In the genomic region with DNA sequence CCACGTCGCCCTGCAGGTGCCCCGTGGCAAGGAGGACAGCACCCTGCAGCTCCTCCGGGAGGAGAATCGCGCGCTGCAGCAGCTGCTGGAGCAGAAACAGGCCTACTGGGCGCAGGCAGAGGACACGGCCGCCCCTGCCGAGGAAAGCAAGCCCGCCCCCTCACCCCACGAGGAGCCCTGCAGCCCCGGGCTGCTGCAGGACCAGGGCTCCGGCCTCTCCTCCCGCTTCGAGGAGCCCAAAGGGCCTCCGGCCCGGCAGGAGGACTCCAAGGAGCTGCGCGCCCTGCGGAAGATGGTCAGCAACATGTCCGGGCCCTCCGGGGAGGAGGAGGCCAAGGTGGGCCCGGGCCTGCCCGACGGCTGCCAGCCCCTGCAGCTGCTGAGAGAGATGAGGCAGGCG, we compare ENCODE assay signal across 20 cellular contexts. TPM values are rescaled to one million over a fixed set of nuclear protein-coding genes. Genes with fewer than 3 reads are reported as not detected.
DNase-seq lines count a peak whose midpoint lies in the region; ATAC-seq, FAIRE-seq and TF ChIP-seq lines count a peak whose summit lies in the region.
"Had no signal": no experiment of that assay in that cellular context is flagged by ENCODE, and none has a peak within 500 bp of the region (broad histone marks: within the 10 kb centered on the region; RNA-seq: fewer than 3 reads in every experiment).

No MANE protein-coding gene starts in this region.

- H4K20me1 ChIP-seq in H1 (replicated peaks in 1 of 2; ENCODE audit: control insufficient read depth in 1 of 2, insufficient read depth in 2 of 2, low read length in 2 of 2), result no peaks in the 10 kb centered on the region
- H4K20me1 ChIP-seq: BLaER1 had no signal

- no peaks in the 10 kb centered on the region for H3K27me3 ChIP-seq in H1 (replicated peaks in 1 of 4; ENCODE audit: control insufficient read depth in 3 of 4, extremely low read depth in 1 of 4, insufficient read depth in 3 of 4, low read length in 3 of 4)
- H3K27me3 ChIP-seq: BLaER1 had no signal

- no peak for TF ChIP-seq POLR2A in H1 (IDR thresholded peaks at IDR 0.05; ENCODE audit: control extremely low read depth in 1 of 2, low read depth in 2 of 2, low read length in 2 of 2)

- H3K4ac ChIP-seq in H1 (replicated peaks; ENCODE audit: insufficient read length, low read depth, low read length), result no peak overlapping the region

- H3K4me3 ChIP-seq in H1 (ENCODE audit: extremely low read depth in 1 of 4, insufficient read depth in 2 of 4, low read depth in 3 of 4, low read length in 4 of 4), result no peak overlapping the region
- H3K4me3 ChIP-seq: BLaER1, GM23248, HAP-1 had no signal

- 0 out of 2 replicates have a peak overlapping the region, but pooled peaks have one; percentile 46 for H2AFZ ChIP-seq in H1 (ENCODE audit: low read length)
- H2AFZ ChIP-seq: GM23248 had no signal

- H3K4me1 Mint-ChIP-seq in stimulated activated naive CD8-positive, alpha-beta T cell treated with anti-CD3 and anti-CD28 coated beads, Interleukin-15, amount 100 ng/mL, for 72 hours, result no peaks in the 10 kb centered on the region
- H3K4me1 Mint-ChIP-seq in stimulated activated memory B cell treated with anti-CD40 and anti-IgM and Interleukin-4, amounts not matched to agents 10 μg/mL and 1 μg/mL and 100 μg/mL, for 72 hours, result no peaks in the 10 kb centered on the region
- H3K4me1 Mint-ChIP-seq: CD14-positive monocyte; CD4-positive, alpha-beta memory T cell had no signal

- no peak overlapping the region for H3K14ac ChIP-seq in H1 (ENCODE audit: insufficient read length)

- TF ChIP-seq EP300 in H1 (IDR thresholded peaks at IDR 0.05; ENCODE audit: borderline replicate concordance in 1 of 2, low read depth in 2 of 2, low read length in 2 of 2), result no peak

- no peak overlapping the region for H2AK5ac ChIP-seq in H1 (ENCODE audit: low read depth, low read length)

- CTCF ChIA-PET in H1 (lab: Charles Lee; ENCODE audit: partially characterized antibody), result interaction anchor here (0.8 to 1.8 kb wide), 7 partner anchors 13 to 205 kb away, joined by 3 to 7 read pairs (median 3); no protein-coding TSS in a partner anchor

- TF ChIP-seq CTCF in H1 (IDR thresholded peaks at IDR 0.05; ENCODE audit: control extremely low read depth in 1 of 3, insufficient read depth in 1 of 3, low read depth in 1 of 3, low read length in 3 of 3), result no peak

- TF ChIP-seq RAD21 in H1 (IDR thresholded peaks at IDR 0.05 in 1 of 2, conservative IDR thresholded peaks at IDR 0.05 in 1 of 2; ENCODE audit: low read depth in 2 of 2, low read length in 2 of 2), result no peak

- H2BK20ac ChIP-seq in H1 (ENCODE audit: low read length), result no peak overlapping the region

- H3K79me2 ChIP-seq in H1 (ENCODE audit: control insufficient read depth in 1 of 2, insufficient read depth in 2 of 2, low read length in 2 of 2), result no peaks in the 10 kb centered on the region

- POLR2A ChIA-PET in H1 (lab: Charles Lee; ENCODE audit: partially characterized antibody), result no interaction called here

- no peak overlapping the region for H3K27ac ChIP-seq in H1 (ENCODE audit: low read depth, low read length)
- H3K27ac ChIP-seq: BLaER1, GM23248, HL-60 had no signal

- WGBS in H1 (ENCODE audit: extremely low coverage in 1 of 2, insufficient coverage in 1 of 2, insufficient read length in 1 of 2, insufficient replicate concordance in 2 of 2, low coverage in 1 of 2, low lambda C conversion rate in 2 of 2, missing lambda C conversion rate in 1 of 2), 2 experiments, result 99% methylated on average over 18 of the region's 28 CpGs; no CpG with 5 or more reads in 1 of the 2 experiments

- no peak overlapping the region for H3K56ac ChIP-seq in H1 (replicated peaks; ENCODE audit: insufficient read length, low read depth, low read length)

- H4K8ac ChIP-seq in H1 (ENCODE audit: extremely low read depth, insufficient read depth, low read length), result peak overlapping the region; percentile 58; the same call in 1 of the 2 replicates

- no peak overlapping the region for H4K91ac ChIP-seq in H1 (replicated peaks; ENCODE audit: insufficient read length, low read length)

- peak; percentile 18 for ATAC-seq in stimulated activated naive CD8-positive, alpha-beta T cell treated with anti-CD3 and anti-CD28 coated beads, Interleukin-15, amount 100 ng/mL, for 72 hours
- no peak for ATAC-seq in stimulated activated naive CD8-positive, alpha-beta T cell treated with anti-CD3 and anti-CD28 coated beads, Interleukin-15, Interleukin-2, amounts not matched to agents 100 U/mL and 50 U/mL, for 24 hours
- peak; percentile 38 for ATAC-seq in stimulated activated memory B cell treated with anti-CD40 and anti-IgM and Interleukin-4, amounts not matched to agents 10 μg/mL and 1 μg/mL and 100 μg/mL, for 72 hours
- ATAC-seq in HG03159 (IDR thresholded peaks at IDR 0.05; ENCODE audit: unreplicated experiment), result no peak
- no peak for ATAC-seq in HG02884 (IDR thresholded peaks at IDR 0.05; ENCODE audit: unreplicated experiment)
- no peak for ATAC-seq in GM21619 (IDR thresholded peaks at IDR 0.05; ENCODE audit: unreplicated experiment)

- no peak overlapping the region for H3K9ac ChIP-seq in H1 (replicated peaks in 1 of 4; ENCODE audit: extremely low read depth in 1 of 4, low read depth in 3 of 4, low read length in 3 of 4)
- H3K9ac ChIP-seq: BLaER1, GM23248 had no signal

- H3K23ac ChIP-seq in H1 (ENCODE audit: insufficient read length), result no peak overlapping the region

- no peak overlapping the region for H2BK120ac ChIP-seq in H1 (replicated peaks; ENCODE audit: low read depth, low read length)

- no peak overlapping the region for H4K5ac ChIP-seq in H1 (ENCODE audit: insufficient read length, low read depth, low read length)

- no peak for FAIRE-seq in H1 (lab: Jason Lieb, UNC)

- no peak overlapping the region for H3K27ac Mint-ChIP-seq in stimulated activated naive CD8-positive, alpha-beta T cell treated with anti-CD3 and anti-CD28 coated beads, Interleukin-15, amount 100 ng/mL, for 72 hours
- H3K27ac Mint-ChIP-seq in stimulated activated memory B cell treated with anti-CD40 and anti-IgM and Interleukin-4, amounts not matched to agents 10 μg/mL and 1 μg/mL and 100 μg/mL, for 72 hours, result no peak overlapping the region
- H3K27ac Mint-ChIP-seq: CD14-positive monocyte; CD4-positive, alpha-beta memory T cell had no signal

- H2BK15ac ChIP-seq in H1 (ENCODE audit: low read length), result no peak overlapping the region

- no peak overlapping the region for H2BK12ac ChIP-seq in H1 (ENCODE audit: low read depth, low read length)

- no peaks in the 10 kb centered on the region; the same call in 1 of the 2 replicates for H3K79me1 ChIP-seq in H1 (ENCODE audit: low read depth, low read length)

- H3K4me2 ChIP-seq in H1 (ENCODE audit: insufficient read depth in 1 of 2, low read depth in 2 of 2, low read length in 2 of 2), result no peak overlapping the region
- H3K4me2 ChIP-seq: BLaER1 had no signal

- H3K18ac ChIP-seq in H1 (ENCODE audit: extremely low read depth, low read length), result no peak overlapping the region

- no peaks in the 10 kb centered on the region for H3K9me3 ChIP-seq in H1 (ENCODE audit: insufficient read depth in 2 of 2, low read depth in 1 of 2, low read length in 1 of 2)
- H3K9me3 ChIP-seq: HAP-1 had no signal

- H3K27me3 Mint-ChIP-seq in stimulated activated naive CD8-positive, alpha-beta T cell treated with anti-CD3 and anti-CD28 coated beads, Interleukin-15, amount 100 ng/mL, for 72 hours, result no peaks in the 10 kb centered on the region
- H3K27me3 Mint-ChIP-seq in stimulated activated memory B cell treated with anti-CD40 and anti-IgM and Interleukin-4, amounts not matched to agents 10 μg/mL and 1 μg/mL and 100 μg/mL, for 72 hours, result no peaks in the 10 kb centered on the region

- H3K4me1 ChIP-seq in H1 (replicated peaks in 1 of 4; ENCODE audit: control insufficient read depth in 3 of 4, insufficient read depth in 4 of 4, low read length in 3 of 4), result no peaks in the 10 kb centered on the region

- no peak overlapping the region for H2BK5ac ChIP-seq in H1 (ENCODE audit: low read depth, low read length)

- no peak overlapping the region for H3K4me3 Mint-ChIP-seq in stimulated activated naive CD8-positive, alpha-beta T cell treated with anti-CD3 and anti-CD28 coated beads, Interleukin-15, amount 100 ng/mL, for 72 hours
- no peak overlapping the region for H3K4me3 Mint-ChIP-seq in stimulated activated memory B cell treated with anti-CD40 and anti-IgM and Interleukin-4, amounts not matched to agents 10 μg/mL and 1 μg/mL and 100 μg/mL, for 72 hours
- H3K4me3 Mint-ChIP-seq: CD14-positive monocyte; CD4-positive, alpha-beta memory T cell had no signal

- H3K36me3 ChIP-seq in H1 (ENCODE audit: control insufficient read depth in 2 of 4, insufficient read depth in 4 of 4, low read length in 3 of 4), result no peaks in the 10 kb centered on the region
- H3K36me3 ChIP-seq: BLaER1, HAP-1 had no signal

- H3K36me3 Mint-ChIP-seq in stimulated activated memory B cell treated with anti-CD40 and anti-IgM and Interleukin-4, amounts not matched to agents 10 μg/mL and 1 μg/mL and 100 μg/mL, for 72 hours, result no peaks in the 10 kb centered on the region
- H3K36me3 Mint-ChIP-seq: CD14-positive monocyte; CD4-positive, alpha-beta memory T cell had no signal

- no peak for DNase-seq in stimulated activated naive CD8-positive, alpha-beta T cell treated with anti-CD3 and anti-CD28 coated beads, Interleukin-15, amount 100 ng/mL, for 72 hours
- no peak for DNase-seq in stimulated activated naive CD8-positive, alpha-beta T cell treated with anti-CD3 and anti-CD28 coated beads, Interleukin-15, Interleukin-2, amounts not matched to agents 100 U/mL and 50 U/mL, for 24 hours
- no peak for DNase-seq in H1 (ENCODE audit: low read depth in 1 of 2, low spot score in 2 of 2)
- DNase-seq: 8988T; CD4-positive, alpha-beta memory T cell; DMS153; DMS79; GF-D8; GM23248 had no signal

- H3K9me3 Mint-ChIP-seq in stimulated activated naive CD8-positive, alpha-beta T cell treated with anti-CD3 and anti-CD28 coated beads, Interleukin-15, amount 100 ng/mL, for 72 hours, result no peaks in the 10 kb centered on the region
- no peaks in the 10 kb centered on the region for H3K9me3 Mint-ChIP-seq in stimulated activated memory B cell treated with anti-CD40 and anti-IgM and Interleukin-4, amounts not matched to agents 10 μg/mL and 1 μg/mL and 100 μg/mL, for 72 hours
- H3K9me3 Mint-ChIP-seq: CD4-positive, alpha-beta memory T cell had no signal

- H3K23me2 ChIP-seq in H1 (ENCODE audit: low read depth, low read length), result no peaks in the 10 kb centered on the region

TF ChIP-seq in H1, 55 proteins besides CTCF, POLR2A, EP300 and RAD21 (continues in another document):
- TF ChIP-seq KDM5A (IDR thresholded peaks at IDR 0.05; ENCODE audit: low read length) (no peak), GTF2F1 (IDR thresholded peaks at IDR 0.05; ENCODE audit: borderline replicate concordance, low read depth, low read length) (no peak)

RNA-seq across cellular contexts. Expression of a gene that starts 11.6 kb away (rescaled TPM):
- total RNA-seq in H1 (2021; fragmentation: NEBNext Ultra II Directional; extraction: Animal tissue kit (Norgen Biotek cat#: 25700)), result not detected in 2 replicates
- 0.63 TPM in 1 of 2 replicates, not detected in the other for polyA plus RNA-seq in H1 (2011; rRNA removed)
- polyA plus RNA-seq in H1 (2011; cell fraction: cytosol; rRNA removed), result 0.18 TPM
- polyA plus RNA-seq in H1 (2011; cell fraction: nucleus; rRNA removed), result 0.40 TPM
- not detected in 4 replicates for polyA plus RNA-seq in H1 (2012, experiment 1 of 2)
- polyA plus RNA-seq in H1 (2012, experiment 2 of 2), result not detected
- polyA plus RNA-seq in H1 (2013, experiment 1 of 2), result 0.04 TPM
- not detected for polyA plus RNA-seq in H1 (2013, experiment 2 of 2)
- polyA minus RNA-seq in H1 (2011; rRNA and poly(A)+ RNA removed), result not detected in 2 replicates
- polyA minus RNA-seq in H1 (2011; cell fraction: cytosol; rRNA and poly(A)+ RNA removed), result not detected
- not detected for polyA minus RNA-seq in H1 (2011; cell fraction: nucleus; rRNA and poly(A)+ RNA removed)
- total RNA-seq: A673, GM23248, HT1080 had no signal
- polyA plus RNA-seq: AG04450, CD14-positive monocyte, GM23248 had no signal

Comparison
In these comparisons a context has a peak if more than half of its experiments do, and no peak if none do; other contexts are left out.
1. ATAC-seq: peak in stimulated activated naive CD8-positive, alpha-beta T cell treated with anti-CD3 and anti-CD28 coated beads, Interleukin-15, amount 100 ng/mL, for 72 hours (single experiment) and stimulated activated memory B cell treated with anti-CD40 and anti-IgM and Interleukin-4, amounts not matched to agents 10 μg/mL and 1 μg/mL and 100 μg/mL, for 72 hours (single experiment); none in stimulated activated naive CD8-positive, alpha-beta T cell treated with anti-CD3 and anti-CD28 coated beads, Interleukin-15, Interleukin-2, amounts not matched to agents 100 U/mL and 50 U/mL, for 24 hours (single experiment), HG03159 (single experiment), HG02884 (single experiment) and GM21619 (single experiment).